ENCODE assay signal across 35 cellular contexts in the genomic region with DNA sequence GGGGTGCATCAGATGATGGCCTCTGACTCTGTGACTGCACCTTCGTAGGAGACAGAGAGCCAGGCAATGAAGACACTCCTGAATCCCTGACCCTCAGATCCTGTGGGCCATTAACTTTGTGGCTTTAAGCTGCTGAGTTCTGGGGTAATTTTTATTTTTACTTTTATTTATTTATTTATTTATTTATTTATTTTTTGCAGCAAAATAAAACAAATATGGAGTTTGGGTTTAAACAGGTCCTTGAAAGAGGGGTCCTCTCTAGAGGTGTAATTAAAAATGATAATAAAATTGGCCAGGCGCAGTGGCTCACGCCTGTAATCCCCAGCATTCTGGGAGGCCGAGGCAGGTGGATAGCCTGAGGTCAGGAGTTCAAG.
"Had no signal": no experiment of that assay in that cellular context is flagged by ENCODE, and none has a peak within 500 bp of the region (broad histone marks: within the 10 kb centered on the region; RNA-seq: fewer than 3 reads in every experiment).

No MANE protein-coding gene starts in this region.

- H3K4me3 ChIP-seq: MG63 had no signal

- H3K36me3 ChIP-seq: MG63 had no signal

- H3K27me3 ChIP-seq: MG63 had no signal

- DNase-seq: Karpas-422, Kasumi-1, MG63, MM.1S, MV-4-11, NCI-H1048, NCI-H1092, NCI-H1092 treated with DMSO at 0.1 percent for 48 hours, NCI-H1105, NCI-H1105 treated with DMSO at 0.1 percent for 48 hours, NCI-H1417, NCI-H1417 treated with DMSO at 0.1 percent for 48 hours, NCI-H1436, NCI-H1436 treated with DMSO at 0.1 percent for 48 hours, NCI-H146, NCI-H1694, NCI-H1694 treated with DMSO at 0.1 percent for 48 hours, NCI-H187 treated with DMSO at 0.1 percent for 48 hours, NCI-H1930, NCI-H2029, NCI-H2029 treated with DMSO at 0.1 percent for 48 hours, NCI-H2081, NCI-H2081 treated with DMSO at 0.1 percent for 48 hours, NCI-H2107, NCI-H2171, NCI-H2171 treated with DMSO at 0.1 percent for 48 hours, NCI-H2227 treated with DMSO at 0.1 percent for 48 hours, NCI-H226, NCI-H345, NCI-H446, NCI-H446 treated with DMSO at 0.1 percent for 48 hours, NCI-H510A, NCI-H510A treated with DMSO at 0.1 percent for 48 hours, NCI-H524, NCI-H524 treated with DMSO at 0.1 percent for 48 hours had no signal

- H3K9me3 ChIP-seq: MG63 had no signal
